1 cellular context compared by ENCODE assay signal in genomic region chr4:158209825-158210807, GRCh38.
TF ChIP-seq lines count a peak whose summit lies in the region.

TMEM144 (plus strand) TSS chr4:158210486; CDS start chr4:158212668, 2,182 bp downstream.

TF ChIP-seq in K562, 482 proteins besides CTCF, POLR2A, EP300 and RAD21 (continued from another document and continues in another):
- TF ChIP-seq, protein P1, sequence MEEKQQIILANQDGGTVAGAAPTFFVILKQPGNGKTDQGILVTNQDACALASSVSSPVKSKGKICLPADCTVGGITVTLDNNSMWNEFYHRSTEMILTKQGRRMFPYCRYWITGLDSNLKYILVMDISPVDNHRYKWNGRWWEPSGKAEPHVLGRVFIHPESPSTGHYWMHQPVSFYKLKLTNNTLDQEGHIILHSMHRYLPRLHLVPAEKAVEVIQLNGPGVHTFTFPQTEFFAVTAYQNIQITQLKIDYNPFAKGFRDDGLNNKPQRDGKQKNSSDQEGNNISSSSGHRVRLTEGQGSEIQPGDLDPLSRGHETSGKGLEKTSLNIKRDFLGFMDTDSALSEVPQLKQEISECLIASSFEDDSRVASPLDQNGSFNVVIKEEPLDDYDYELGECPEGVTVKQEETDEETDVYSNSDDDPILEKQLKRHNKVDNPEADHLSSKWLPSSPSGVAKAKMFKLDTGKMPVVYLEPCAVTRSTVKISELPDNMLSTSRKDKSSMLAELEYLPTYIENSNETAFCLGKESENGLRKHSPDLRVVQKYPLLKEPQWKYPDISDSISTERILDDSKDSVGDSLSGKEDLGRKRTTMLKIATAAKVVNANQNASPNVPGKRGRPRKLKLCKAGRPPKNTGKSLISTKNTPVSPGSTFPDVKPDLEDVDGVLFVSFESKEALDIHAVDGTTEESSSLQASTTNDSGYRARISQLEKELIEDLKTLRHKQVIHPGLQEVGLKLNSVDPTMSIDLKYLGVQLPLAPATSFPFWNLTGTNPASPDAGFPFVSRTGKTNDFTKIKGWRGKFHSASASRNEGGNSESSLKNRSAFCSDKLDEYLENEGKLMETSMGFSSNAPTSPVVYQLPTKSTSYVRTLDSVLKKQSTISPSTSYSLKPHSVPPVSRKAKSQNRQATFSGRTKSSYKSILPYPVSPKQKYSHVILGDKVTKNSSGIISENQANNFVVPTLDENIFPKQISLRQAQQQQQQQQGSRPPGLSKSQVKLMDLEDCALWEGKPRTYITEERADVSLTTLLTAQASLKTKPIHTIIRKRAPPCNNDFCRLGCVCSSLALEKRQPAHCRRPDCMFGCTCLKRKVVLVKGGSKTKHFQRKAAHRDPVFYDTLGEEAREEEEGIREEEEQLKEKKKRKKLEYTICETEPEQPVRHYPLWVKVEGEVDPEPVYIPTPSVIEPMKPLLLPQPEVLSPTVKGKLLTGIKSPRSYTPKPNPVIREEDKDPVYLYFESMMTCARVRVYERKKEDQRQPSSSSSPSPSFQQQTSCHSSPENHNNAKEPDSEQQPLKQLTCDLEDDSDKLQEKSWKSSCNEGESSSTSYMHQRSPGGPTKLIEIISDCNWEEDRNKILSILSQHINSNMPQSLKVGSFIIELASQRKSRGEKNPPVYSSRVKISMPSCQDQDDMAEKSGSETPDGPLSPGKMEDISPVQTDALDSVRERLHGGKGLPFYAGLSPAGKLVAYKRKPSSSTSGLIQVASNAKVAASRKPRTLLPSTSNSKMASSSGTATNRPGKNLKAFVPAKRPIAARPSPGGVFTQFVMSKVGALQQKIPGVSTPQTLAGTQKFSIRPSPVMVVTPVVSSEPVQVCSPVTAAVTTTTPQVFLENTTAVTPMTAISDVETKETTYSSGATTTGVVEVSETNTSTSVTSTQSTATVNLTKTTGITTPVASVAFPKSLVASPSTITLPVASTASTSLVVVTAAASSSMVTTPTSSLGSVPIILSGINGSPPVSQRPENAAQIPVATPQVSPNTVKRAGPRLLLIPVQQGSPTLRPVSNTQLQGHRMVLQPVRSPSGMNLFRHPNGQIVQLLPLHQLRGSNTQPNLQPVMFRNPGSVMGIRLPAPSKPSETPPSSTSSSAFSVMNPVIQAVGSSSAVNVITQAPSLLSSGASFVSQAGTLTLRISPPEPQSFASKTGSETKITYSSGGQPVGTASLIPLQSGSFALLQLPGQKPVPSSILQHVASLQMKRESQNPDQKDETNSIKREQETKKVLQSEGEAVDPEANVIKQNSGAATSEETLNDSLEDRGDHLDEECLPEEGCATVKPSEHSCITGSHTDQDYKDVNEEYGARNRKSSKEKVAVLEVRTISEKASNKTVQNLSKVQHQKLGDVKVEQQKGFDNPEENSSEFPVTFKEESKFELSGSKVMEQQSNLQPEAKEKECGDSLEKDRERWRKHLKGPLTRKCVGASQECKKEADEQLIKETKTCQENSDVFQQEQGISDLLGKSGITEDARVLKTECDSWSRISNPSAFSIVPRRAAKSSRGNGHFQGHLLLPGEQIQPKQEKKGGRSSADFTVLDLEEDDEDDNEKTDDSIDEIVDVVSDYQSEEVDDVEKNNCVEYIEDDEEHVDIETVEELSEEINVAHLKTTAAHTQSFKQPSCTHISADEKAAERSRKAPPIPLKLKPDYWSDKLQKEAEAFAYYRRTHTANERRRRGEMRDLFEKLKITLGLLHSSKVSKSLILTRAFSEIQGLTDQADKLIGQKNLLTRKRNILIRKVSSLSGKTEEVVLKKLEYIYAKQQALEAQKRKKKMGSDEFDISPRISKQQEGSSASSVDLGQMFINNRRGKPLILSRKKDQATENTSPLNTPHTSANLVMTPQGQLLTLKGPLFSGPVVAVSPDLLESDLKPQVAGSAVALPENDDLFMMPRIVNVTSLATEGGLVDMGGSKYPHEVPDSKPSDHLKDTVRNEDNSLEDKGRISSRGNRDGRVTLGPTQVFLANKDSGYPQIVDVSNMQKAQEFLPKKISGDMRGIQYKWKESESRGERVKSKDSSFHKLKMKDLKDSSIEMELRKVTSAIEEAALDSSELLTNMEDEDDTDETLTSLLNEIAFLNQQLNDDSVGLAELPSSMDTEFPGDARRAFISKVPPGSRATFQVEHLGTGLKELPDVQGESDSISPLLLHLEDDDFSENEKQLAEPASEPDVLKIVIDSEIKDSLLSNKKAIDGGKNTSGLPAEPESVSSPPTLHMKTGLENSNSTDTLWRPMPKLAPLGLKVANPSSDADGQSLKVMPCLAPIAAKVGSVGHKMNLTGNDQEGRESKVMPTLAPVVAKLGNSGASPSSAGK (IDR thresholded peaks at IDR 0.05), result peak; percentile 65
- peak; percentile 90 to 94; a peak in 3 of 4 replicates for TF ChIP-seq UBTF (IDR thresholded peaks at IDR 0.05; ENCODE audit: borderline replicate concordance in 1 of 2, low read depth in 2 of 2, low read length in 2 of 2)
- TF ChIP-seq MIER1 (IDR thresholded peaks at IDR 0.05; ENCODE audit: low read depth), result no peak
- no peak for TF ChIP-seq NCOR1 (IDR thresholded peaks at IDR 0.05)
- no peak for TF ChIP-seq ATF6 (CRISPR knock-in tag; IDR thresholded peaks at IDR 0.05)
- TF ChIP-seq, protein P2, sequence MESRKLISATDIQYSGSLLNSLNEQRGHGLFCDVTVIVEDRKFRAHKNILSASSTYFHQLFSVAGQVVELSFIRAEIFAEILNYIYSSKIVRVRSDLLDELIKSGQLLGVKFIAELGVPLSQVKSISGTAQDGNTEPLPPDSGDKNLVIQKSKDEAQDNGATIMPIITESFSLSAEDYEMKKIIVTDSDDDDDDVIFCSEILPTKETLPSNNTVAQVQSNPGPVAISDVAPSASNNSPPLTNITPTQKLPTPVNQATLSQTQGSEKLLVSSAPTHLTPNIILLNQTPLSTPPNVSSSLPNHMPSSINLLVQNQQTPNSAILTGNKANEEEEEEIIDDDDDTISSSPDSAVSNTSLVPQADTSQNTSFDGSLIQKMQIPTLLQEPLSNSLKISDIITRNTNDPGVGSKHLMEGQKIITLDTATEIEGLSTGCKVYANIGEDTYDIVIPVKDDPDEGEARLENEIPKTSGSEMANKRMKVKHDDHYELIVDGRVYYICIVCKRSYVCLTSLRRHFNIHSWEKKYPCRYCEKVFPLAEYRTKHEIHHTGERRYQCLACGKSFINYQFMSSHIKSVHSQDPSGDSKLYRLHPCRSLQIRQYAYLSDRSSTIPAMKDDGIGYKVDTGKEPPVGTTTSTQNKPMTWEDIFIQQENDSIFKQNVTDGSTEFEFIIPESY (CRISPR knock-in tag; IDR thresholded peaks at IDR 0.05), result no peak
- TF ChIP-seq, protein P3, sequence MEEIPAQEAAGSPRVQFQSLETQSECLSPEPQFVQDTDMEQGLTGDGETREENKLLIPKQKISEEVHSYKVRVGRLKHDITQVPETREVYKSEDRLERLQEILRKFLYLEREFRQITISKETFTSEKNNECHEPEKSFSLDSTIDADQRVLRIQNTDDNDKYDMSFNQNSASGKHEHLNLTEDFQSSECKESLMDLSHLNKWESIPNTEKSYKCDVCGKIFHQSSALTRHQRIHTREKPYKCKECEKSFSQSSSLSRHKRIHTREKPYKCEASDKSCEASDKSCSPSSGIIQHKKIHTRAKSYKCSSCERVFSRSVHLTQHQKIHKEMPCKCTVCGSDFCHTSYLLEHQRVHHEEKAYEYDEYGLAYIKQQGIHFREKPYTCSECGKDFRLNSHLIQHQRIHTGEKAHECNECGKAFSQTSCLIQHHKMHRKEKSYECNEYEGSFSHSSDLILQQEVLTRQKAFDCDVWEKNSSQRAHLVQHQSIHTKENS (CRISPR knock-in tag; IDR thresholded peaks at IDR 0.05), result no peak
- no peak for TF ChIP-seq SREBF1 (IDR thresholded peaks at IDR 0.05; ENCODE audit: borderline replicate concordance, low read depth, low read length)
- TF ChIP-seq, protein P4, sequence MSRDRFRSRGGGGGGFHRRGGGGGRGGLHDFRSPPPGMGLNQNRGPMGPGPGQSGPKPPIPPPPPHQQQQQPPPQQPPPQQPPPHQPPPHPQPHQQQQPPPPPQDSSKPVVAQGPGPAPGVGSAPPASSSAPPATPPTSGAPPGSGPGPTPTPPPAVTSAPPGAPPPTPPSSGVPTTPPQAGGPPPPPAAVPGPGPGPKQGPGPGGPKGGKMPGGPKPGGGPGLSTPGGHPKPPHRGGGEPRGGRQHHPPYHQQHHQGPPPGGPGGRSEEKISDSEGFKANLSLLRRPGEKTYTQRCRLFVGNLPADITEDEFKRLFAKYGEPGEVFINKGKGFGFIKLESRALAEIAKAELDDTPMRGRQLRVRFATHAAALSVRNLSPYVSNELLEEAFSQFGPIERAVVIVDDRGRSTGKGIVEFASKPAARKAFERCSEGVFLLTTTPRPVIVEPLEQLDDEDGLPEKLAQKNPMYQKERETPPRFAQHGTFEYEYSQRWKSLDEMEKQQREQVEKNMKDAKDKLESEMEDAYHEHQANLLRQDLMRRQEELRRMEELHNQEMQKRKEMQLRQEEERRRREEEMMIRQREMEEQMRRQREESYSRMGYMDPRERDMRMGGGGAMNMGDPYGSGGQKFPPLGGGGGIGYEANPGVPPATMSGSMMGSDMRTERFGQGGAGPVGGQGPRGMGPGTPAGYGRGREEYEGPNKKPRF (IDR thresholded peaks at IDR 0.05; ENCODE audit: low read depth, low read length), result no peak
- TF ChIP-seq, protein P5, sequence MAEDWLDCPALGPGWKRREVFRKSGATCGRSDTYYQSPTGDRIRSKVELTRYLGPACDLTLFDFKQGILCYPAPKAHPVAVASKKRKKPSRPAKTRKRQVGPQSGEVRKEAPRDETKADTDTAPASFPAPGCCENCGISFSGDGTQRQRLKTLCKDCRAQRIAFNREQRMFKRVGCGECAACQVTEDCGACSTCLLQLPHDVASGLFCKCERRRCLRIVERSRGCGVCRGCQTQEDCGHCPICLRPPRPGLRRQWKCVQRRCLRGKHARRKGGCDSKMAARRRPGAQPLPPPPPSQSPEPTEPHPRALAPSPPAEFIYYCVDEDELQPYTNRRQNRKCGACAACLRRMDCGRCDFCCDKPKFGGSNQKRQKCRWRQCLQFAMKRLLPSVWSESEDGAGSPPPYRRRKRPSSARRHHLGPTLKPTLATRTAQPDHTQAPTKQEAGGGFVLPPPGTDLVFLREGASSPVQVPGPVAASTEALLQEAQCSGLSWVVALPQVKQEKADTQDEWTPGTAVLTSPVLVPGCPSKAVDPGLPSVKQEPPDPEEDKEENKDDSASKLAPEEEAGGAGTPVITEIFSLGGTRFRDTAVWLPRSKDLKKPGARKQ (CRISPR knock-in tag; IDR thresholded peaks at IDR 0.05), result no peak
- peak in 1 of 2 experiments; percentile 53; a peak in 1 of 4 replicates for TF ChIP-seq TEAD1 (CRISPR knock-in tag; IDR thresholded peaks at IDR 0.05)
- no peak for TF ChIP-seq BMI1 (IDR thresholded peaks at IDR 0.05; ENCODE audit: low read length)
- no peak for TF ChIP-seq PCBP1 (IDR thresholded peaks at IDR 0.05; ENCODE audit: low read depth, low read length, poor library complexity, severe bottlenecking)
- TF ChIP-seq NCOA4 (IDR thresholded peaks at IDR 0.05; ENCODE audit: partially characterized antibody), result no peak
- TF ChIP-seq, protein P6, sequence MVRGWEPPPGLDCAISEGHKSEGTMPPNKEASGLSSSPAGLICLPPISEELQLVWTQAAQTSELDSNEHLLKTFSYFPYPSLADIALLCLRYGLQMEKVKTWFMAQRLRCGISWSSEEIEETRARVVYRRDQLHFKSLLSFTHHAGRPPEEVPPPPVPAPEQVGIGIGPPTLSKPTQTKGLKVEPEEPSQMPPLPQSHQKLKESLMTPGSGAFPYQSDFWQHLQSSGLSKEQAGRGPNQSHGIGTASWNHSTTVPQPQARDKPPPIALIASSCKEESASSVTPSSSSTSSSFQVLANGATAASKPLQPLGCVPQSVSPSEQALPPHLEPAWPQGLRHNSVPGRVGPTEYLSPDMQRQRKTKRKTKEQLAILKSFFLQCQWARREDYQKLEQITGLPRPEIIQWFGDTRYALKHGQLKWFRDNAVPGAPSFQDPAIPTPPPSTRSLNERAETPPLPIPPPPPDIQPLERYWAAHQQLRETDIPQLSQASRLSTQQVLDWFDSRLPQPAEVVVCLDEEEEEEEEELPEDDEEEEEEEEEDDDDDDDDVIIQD (CRISPR knock-in tag; IDR thresholded peaks at IDR 0.05), result no peak
- no peak for TF ChIP-seq MCM2 (IDR thresholded peaks at IDR 0.05; ENCODE audit: low read depth)
- TF ChIP-seq CGGBP1 (CRISPR knock-in tag; IDR thresholded peaks at IDR 0.05), result no peak
- peak; percentile 66 for TF ChIP-seq SMAD1 (IDR thresholded peaks at IDR 0.05; ENCODE audit: low read depth, low read length, partially characterized antibody)
- no peak for TF ChIP-seq ZFP30 (CRISPR knock-in tag; IDR thresholded peaks at IDR 0.05; ENCODE audit: borderline replicate concordance)
- peak; percentile 69 to 72 for TF ChIP-seq NRF1 (conservative IDR thresholded peaks at IDR 0.05 in 1 of 2, IDR thresholded peaks at IDR 0.05 in 1 of 2)
- TF ChIP-seq PRPF4 (IDR thresholded peaks at IDR 0.05; ENCODE audit: insufficient read depth, low read depth, low read length, poor library complexity, severe bottlenecking), result no peak
- no peak for TF ChIP-seq ZNF551 (CRISPR knock-in tag; IDR thresholded peaks at IDR 0.05)
- no peak for TF ChIP-seq SIX5 (IDR thresholded peaks at IDR 0.05; ENCODE audit: borderline replicate concordance in 1 of 2, insufficient read depth in 1 of 2, low read depth in 1 of 2, low read length in 2 of 2)
